Comparison of ENCODE assay signal across 28 cellular contexts in genomic region chr6:110283657-110284056, GRCh38.
"Had no signal": no experiment of that assay in that cellular context is flagged by ENCODE, and none has a peak within 500 bp of the region (broad histone marks: within the 10 kb centered on the region; RNA-seq: fewer than 3 reads in every experiment).

No MANE protein-coding gene starts in this region.

- ATAC-seq: activated naive CD4-positive, alpha-beta T cell treated with anti-CD3 and anti-CD28 coated beads, Interleukin-2, amount 50 U/mL, for 72 hours; activated naive CD8-positive, alpha-beta T cell treated with anti-CD3 and anti-CD28 coated beads, Interleukin-2, amount 50 U/mL, for 24 hours; activated T-cell treated with anti-CD3 and anti-CD28 coated beads, Interleukin-2, amount 50 U/mL, for 4 hours; K562; Panc1; T-helper 17 cell had no signal

- H3K4me3 ChIP-seq: K562 had no signal

- DNase-seq: activated B cell treated with CpG ODN at 0.5 μM for 24 hours; activated CD4-positive, alpha-beta T cell treated with anti-CD3 and anti-CD28 coated beads for 1 hour; activated CD4-positive, alpha-beta T cell treated with anti-CD3 and anti-CD28 coated beads, Interleukin-2, amount 10 ng/mL, durations not matched to agents 24 days and 14 days; activated CD4-positive, alpha-beta T cell treated with anti-CD3 and anti-CD28 coated beads, Interleukin-2, amount 50 U/mL, for 48 hours; activated CD8-positive, alpha-beta memory T cell treated with anti-CD3 and anti-CD28 coated beads for 24 hours; activated effector memory CD4-positive, alpha-beta T cell treated with anti-CD3 and anti-CD28 coated beads, Interleukin-2, amount 50 U/mL, for 16 hours; activated naive CD4-positive, alpha-beta T cell treated with Interleukin-2 at 50 U/mL for 16 hours; activated naive CD8-positive, alpha-beta T cell treated with anti-CD3 and anti-CD28 coated beads, Interleukin-2, amount 50 U/mL, for 24 hours; activated T-cell treated with anti-CD3 and anti-CD28 coated beads, Interleukin-2, amount 50 U/mL, for 4 hours; amniotic stem cell; central memory CD4-positive, alpha-beta T cell; Karpas-422; MM.1S; NCI-H1105; NCI-H1436; NCI-H1694 treated with DMSO at 0.1 percent for 48 hours; NCI-H2029 treated with DMSO at 0.1 percent for 48 hours; NCI-H345; NCI-H510A; NCI-H526 treated with DMSO at 0.1 percent for 48 hours; NCI-H82; RPMI8226; SHP77; T-helper 17 cell; T-helper 9 cell had no signal
